ENCODE assay signal across 7 cellular contexts in genomic region chr3:94046533-94046932, GRCh38. TPM values are rescaled to one million over a fixed set of nuclear protein-coding genes. Genes with fewer than 3 reads are reported as not detected.
"Had no signal": no experiment of that assay in that cellular context is flagged by ENCODE, and none has a peak within 500 bp of the region (broad histone marks: within the 10 kb centered on the region; RNA-seq: fewer than 3 reads in every experiment).

No MANE protein-coding gene starts in this region.

- DNase-seq: H9, HCEC 1CT, KG1 had no signal

- ATAC-seq: GM23338 had no signal

- FAIRE-seq: H54 had no signal

- H3K4me2 ChIP-seq: GM23338 had no signal

- H3K4me3 ChIP-seq: GM23338 had no signal

- H2AFZ ChIP-seq: GM23338 had no signal

RNA-seq across cellular contexts. Expression of gene STX19, which starts 18.1 kb away (rescaled TPM):
- total RNA-seq: GM23338, H1, H9, HT1080 had no signal
- polyA plus RNA-seq: H1 had no signal
